Comparison of ENCODE assay signal across 1 cellular context in genomic region chr2:231361701-231362588, GRCh38.
A peak's percentile ranks its signal among the peaks of the same experiment; 100 is the strongest.
TF ChIP-seq lines count a peak whose summit lies in the region.

No MANE protein-coding gene starts in this region.

TF ChIP-seq in GM12878, 131 proteins besides CTCF, POLR2A, EP300 and RAD21 (continued from another document and continues in another):
- TF ChIP-seq ZNF384 (IDR thresholded peaks at IDR 0.05; ENCODE audit: borderline replicate concordance, low read depth, low read length) (no peak), ETV6 (conservative IDR thresholded peaks at IDR 0.05 in 1 of 2, IDR thresholded peaks at IDR 0.05 in 1 of 2; ENCODE audit: borderline replicate concordance in 1 of 2, low read depth in 1 of 2) (no peak; a peak in 1 of 4 replicates), CBX3 (IDR thresholded peaks at IDR 0.05; ENCODE audit: borderline replicate concordance, low read depth) (no peak), NBN (IDR thresholded peaks at IDR 0.05) (no peak), MYB (IDR thresholded peaks at IDR 0.05; ENCODE audit: borderline replicate concordance, low read depth, low read length) (no peak), ZNF622 (IDR thresholded peaks at IDR 0.05) (no peak), MTA2 (IDR thresholded peaks at IDR 0.05; ENCODE audit: low read depth) (peak; percentile 18; the same call in 1 of the 2 replicates), MLLT1 (IDR thresholded peaks at IDR 0.05) (no peak), ZNF24 (IDR thresholded peaks at IDR 0.05) (no peak), SRF (IDR thresholded peaks at IDR 0.05; ENCODE audit: low read depth in 2 of 2, low read length in 2 of 2) (peak; percentile 72 to 86), KAT2A (conservative IDR thresholded peaks at IDR 0.05; ENCODE audit: control insufficient read depth, low read depth, low read length) (no peak), NR2F1 (conservative IDR thresholded peaks at IDR 0.05) (peak; percentile 46; the same call in 1 of the 2 replicates), TARDBP (IDR thresholded peaks at IDR 0.05; ENCODE audit: borderline replicate concordance) (no peak), YBX1 (IDR thresholded peaks at IDR 0.05) (no peak), MEF2B (IDR thresholded peaks at IDR 0.05; ENCODE audit: partially characterized antibody, poor library complexity, severe bottlenecking) (peak; percentile 39), EED (IDR thresholded peaks at IDR 0.05; ENCODE audit: low read depth) (no peak; the same call in 1 of the 2 replicates), STAT1 (conservative IDR thresholded peaks at IDR 0.05) (no peak), POLR2AphosphoS5 (IDR thresholded peaks at IDR 0.05; ENCODE audit: low read length) (peak; percentile 62; the same call in 1 of the 2 replicates), SUPT20H (IDR thresholded peaks at IDR 0.05; ENCODE audit: borderline replicate concordance, control insufficient read depth, low read depth, low read length) (no peak), ZSCAN29 (IDR thresholded peaks at IDR 0.05) (no peak), USF1 (IDR thresholded peaks at IDR 0.05; ENCODE audit: borderline replicate concordance, extremely low read length, insufficient read depth, low read depth, low read length) (no peak), POU2F2 (IDR thresholded peaks at IDR 0.05; ENCODE audit: borderline replicate concordance, low read depth, low read length) (no peak), NFXL1 (IDR thresholded peaks at IDR 0.05; ENCODE audit: borderline replicate concordance) (no peak), LARP7 (IDR thresholded peaks at IDR 0.05) (no peak), CEBPB (IDR thresholded peaks at IDR 0.05; ENCODE audit: borderline replicate concordance in 1 of 2, low read depth in 2 of 2, low read length in 2 of 2) (no peak), USF2 (IDR thresholded peaks at IDR 0.05; ENCODE audit: borderline replicate concordance, low read depth, low read length) (no peak), SMC3 (IDR thresholded peaks at IDR 0.05; ENCODE audit: borderline replicate concordance, low read length) (peak; percentile 25; the same call in 1 of the 2 replicates), RAD51 (IDR thresholded peaks at IDR 0.05) (no peak), BMI1 (IDR thresholded peaks at IDR 0.05; ENCODE audit: borderline replicate concordance) (no peak), RB1 (IDR thresholded peaks at IDR 0.05; ENCODE audit: borderline replicate concordance) (no peak), ASH2L (IDR thresholded peaks at IDR 0.05; ENCODE audit: borderline replicate concordance, low read depth) (no peak), CHD4 (IDR thresholded peaks at IDR 0.05) (no peak), HDAC2 (IDR thresholded peaks at IDR 0.05) (no peak), SIN3A (IDR thresholded peaks at IDR 0.05; ENCODE audit: low read depth, low read length) (no peak), SREBF1 (IDR thresholded peaks at IDR 0.05; ENCODE audit: low read length) (no peak), EGR1 (IDR thresholded peaks at IDR 0.05; ENCODE audit: borderline replicate concordance in 1 of 2, low read depth in 2 of 2, low read length in 2 of 2) (peak in 1 of 2 experiments; percentile 46; a peak in 1 of 3 replicates)
- TF ChIP-seq, protein P1, sequence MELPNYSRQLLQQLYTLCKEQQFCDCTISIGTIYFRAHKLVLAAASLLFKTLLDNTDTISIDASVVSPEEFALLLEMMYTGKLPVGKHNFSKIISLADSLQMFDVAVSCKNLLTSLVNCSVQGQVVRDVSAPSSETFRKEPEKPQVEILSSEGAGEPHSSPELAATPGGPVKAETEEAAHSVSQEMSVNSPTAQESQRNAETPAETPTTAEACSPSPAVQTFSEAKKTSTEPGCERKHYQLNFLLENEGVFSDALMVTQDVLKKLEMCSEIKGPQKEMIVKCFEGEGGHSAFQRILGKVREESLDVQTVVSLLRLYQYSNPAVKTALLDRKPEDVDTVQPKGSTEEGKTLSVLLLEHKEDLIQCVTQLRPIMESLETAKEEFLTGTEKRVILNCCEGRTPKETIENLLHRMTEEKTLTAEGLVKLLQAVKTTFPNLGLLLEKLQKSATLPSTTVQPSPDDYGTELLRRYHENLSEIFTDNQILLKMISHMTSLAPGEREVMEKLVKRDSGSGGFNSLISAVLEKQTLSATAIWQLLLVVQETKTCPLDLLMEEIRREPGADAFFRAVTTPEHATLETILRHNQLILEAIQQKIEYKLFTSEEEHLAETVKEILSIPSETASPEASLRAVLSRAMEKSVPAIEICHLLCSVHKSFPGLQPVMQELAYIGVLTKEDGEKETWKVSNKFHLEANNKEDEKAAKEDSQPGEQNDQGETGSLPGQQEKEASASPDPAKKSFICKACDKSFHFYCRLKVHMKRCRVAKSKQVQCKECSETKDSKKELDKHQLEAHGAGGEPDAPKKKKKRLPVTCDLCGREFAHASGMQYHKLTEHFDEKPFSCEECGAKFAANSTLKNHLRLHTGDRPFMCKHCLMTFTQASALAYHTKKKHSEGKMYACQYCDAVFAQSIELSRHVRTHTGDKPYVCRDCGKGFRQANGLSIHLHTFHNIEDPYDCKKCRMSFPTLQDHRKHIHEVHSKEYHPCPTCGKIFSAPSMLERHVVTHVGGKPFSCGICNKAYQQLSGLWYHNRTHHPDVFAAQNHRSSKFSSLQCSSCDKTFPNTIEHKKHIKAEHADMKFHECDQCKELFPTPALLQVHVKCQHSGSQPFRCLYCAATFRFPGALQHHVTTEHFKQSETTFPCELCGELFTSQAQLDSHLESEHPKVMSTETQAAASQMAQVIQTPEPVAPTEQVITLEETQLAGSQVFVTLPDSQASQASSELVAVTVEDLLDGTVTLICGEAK (IDR thresholded peaks at IDR 0.05; ENCODE audit: borderline replicate concordance): peak; percentile 23; the same call in 1 of the 2 replicates
- TF ChIP-seq, protein P2, sequence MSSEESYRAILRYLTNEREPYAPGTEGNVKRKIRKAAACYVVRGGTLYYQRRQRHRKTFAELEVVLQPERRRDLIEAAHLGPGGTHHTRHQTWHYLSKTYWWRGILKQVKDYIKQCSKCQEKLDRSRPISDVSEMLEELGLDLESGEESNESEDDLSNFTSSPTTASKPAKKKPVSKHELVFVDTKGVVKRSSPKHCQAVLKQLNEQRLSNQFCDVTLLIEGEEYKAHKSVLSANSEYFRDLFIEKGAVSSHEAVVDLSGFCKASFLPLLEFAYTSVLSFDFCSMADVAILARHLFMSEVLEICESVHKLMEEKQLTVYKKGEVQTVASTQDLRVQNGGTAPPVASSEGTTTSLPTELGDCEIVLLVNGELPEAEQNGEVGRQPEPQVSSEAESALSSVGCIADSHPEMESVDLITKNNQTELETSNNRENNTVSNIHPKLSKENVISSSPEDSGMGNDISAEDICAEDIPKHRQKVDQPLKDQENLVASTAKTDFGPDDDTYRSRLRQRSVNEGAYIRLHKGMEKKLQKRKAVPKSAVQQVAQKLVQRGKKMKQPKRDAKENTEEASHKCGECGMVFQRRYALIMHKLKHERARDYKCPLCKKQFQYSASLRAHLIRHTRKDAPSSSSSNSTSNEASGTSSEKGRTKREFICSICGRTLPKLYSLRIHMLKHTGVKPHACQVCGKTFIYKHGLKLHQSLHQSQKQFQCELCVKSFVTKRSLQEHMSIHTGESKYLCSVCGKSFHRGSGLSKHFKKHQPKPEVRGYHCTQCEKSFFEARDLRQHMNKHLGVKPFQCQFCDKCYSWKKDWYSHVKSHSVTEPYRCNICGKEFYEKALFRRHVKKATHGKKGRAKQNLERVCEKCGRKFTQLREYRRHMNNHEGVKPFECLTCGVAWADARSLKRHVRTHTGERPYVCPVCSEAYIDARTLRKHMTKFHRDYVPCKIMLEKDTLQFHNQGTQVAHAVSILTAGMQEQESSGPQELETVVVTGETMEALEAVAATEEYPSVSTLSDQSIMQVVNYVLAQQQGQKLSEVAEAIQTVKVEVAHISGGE (CRISPR knock-in tag; IDR thresholded peaks at IDR 0.05): no peak
- TF ChIP-seq, protein P3, sequence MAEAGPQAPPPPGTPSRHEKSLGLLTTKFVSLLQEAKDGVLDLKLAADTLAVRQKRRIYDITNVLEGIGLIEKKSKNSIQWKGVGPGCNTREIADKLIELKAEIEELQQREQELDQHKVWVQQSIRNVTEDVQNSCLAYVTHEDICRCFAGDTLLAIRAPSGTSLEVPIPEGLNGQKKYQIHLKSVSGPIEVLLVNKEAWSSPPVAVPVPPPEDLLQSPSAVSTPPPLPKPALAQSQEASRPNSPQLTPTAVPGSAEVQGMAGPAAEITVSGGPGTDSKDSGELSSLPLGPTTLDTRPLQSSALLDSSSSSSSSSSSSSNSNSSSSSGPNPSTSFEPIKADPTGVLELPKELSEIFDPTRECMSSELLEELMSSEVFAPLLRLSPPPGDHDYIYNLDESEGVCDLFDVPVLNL (IDR thresholded peaks at IDR 0.05; ENCODE audit: low read depth, low read length): no peak
- TF ChIP-seq, protein P4, sequence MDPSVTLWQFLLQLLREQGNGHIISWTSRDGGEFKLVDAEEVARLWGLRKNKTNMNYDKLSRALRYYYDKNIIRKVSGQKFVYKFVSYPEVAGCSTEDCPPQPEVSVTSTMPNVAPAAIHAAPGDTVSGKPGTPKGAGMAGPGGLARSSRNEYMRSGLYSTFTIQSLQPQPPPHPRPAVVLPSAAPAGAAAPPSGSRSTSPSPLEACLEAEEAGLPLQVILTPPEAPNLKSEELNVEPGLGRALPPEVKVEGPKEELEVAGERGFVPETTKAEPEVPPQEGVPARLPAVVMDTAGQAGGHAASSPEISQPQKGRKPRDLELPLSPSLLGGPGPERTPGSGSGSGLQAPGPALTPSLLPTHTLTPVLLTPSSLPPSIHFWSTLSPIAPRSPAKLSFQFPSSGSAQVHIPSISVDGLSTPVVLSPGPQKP (IDR thresholded peaks at IDR 0.05; ENCODE audit: low read depth, low read length): peak; percentile 64; the same call in 1 of the 2 replicates
- TF ChIP-seq, protein P5, sequence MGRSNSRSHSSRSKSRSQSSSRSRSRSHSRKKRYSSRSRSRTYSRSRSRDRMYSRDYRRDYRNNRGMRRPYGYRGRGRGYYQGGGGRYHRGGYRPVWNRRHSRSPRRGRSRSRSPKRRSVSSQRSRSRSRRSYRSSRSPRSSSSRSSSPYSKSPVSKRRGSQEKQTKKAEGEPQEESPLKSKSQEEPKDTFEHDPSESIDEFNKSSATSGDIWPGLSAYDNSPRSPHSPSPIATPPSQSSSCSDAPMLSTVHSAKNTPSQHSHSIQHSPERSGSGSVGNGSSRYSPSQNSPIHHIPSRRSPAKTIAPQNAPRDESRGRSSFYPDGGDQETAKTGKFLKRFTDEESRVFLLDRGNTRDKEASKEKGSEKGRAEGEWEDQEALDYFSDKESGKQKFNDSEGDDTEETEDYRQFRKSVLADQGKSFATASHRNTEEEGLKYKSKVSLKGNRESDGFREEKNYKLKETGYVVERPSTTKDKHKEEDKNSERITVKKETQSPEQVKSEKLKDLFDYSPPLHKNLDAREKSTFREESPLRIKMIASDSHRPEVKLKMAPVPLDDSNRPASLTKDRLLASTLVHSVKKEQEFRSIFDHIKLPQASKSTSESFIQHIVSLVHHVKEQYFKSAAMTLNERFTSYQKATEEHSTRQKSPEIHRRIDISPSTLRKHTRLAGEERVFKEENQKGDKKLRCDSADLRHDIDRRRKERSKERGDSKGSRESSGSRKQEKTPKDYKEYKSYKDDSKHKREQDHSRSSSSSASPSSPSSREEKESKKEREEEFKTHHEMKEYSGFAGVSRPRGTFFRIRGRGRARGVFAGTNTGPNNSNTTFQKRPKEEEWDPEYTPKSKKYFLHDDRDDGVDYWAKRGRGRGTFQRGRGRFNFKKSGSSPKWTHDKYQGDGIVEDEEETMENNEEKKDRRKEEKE (IDR thresholded peaks at IDR 0.05): no peak
- TF ChIP-seq, protein P6, sequence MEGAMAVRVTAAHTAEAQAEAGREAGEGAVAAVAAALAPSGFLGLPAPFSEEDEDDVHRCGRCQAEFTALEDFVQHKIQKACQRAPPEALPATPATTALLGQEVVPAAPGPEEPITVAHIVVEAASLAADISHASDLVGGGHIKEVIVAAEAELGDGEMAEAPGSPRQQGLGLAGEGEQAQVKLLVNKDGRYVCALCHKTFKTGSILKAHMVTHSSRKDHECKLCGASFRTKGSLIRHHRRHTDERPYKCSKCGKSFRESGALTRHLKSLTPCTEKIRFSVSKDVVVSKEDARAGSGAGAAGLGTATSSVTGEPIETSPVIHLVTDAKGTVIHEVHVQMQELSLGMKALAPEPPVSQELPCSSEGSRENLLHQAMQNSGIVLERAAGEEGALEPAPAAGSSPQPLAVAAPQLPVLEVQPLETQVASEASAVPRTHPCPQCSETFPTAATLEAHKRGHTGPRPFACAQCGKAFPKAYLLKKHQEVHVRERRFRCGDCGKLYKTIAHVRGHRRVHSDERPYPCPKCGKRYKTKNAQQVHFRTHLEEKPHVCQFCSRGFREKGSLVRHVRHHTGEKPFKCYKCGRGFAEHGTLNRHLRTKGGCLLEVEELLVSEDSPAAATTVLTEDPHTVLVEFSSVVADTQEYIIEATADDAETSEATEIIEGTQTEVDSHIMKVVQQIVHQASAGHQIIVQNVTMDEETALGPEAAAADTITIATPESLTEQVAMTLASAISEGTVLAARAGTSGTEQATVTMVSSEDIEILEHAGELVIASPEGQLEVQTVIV (IDR thresholded peaks at IDR 0.05; ENCODE audit: borderline replicate concordance, partially characterized antibody): peak; percentile 34
